Comparison of ENCODE assay signal across 15 cellular contexts in genomic region chr9:130480673-130481072, GRCh38. TPM values are rescaled to one million over a fixed set of nuclear protein-coding genes. Genes with fewer than 3 reads are reported as not detected.
DNase-seq lines count a peak whose midpoint lies in the region; ATAC-seq and TF ChIP-seq lines count a peak whose summit lies in the region.
"Had no signal": no experiment of that assay in that cellular context is flagged by ENCODE, and none has a peak within 500 bp of the region (broad histone marks: within the 10 kb centered on the region; RNA-seq: fewer than 3 reads in every experiment).

No MANE protein-coding gene starts in this region.

- ATAC-seq in left colon = peak; percentile 17
- no peak for ATAC-seq in sciatic nerve
- ATAC-seq: activated T-cell treated with anti-CD3 and anti-CD28 coated beads, Interleukin-2, amount 50 U/mL, for 72 hours; pancreas had no signal

- no peak overlapping the region for H3K4me3 ChIP-seq in AG04450 (ENCODE audit: low read depth, low read length)
- H3K4me3 ChIP-seq in choroid plexus epithelial cell (ENCODE audit: low read depth, low read length) = no peak overlapping the region
- H3K4me3 ChIP-seq in Peyer's patch = no peak overlapping the region
- H3K4me3 ChIP-seq: pancreas, thyroid gland had no signal

- H3K9me3 ChIP-seq in AG04450 (ENCODE audit: control insufficient read depth, insufficient read depth, low read length) (no peaks in the 10 kb centered on the region), Peyer's patch (no peaks in the 10 kb centered on the region)
- H3K9me3 ChIP-seq: pancreas, thyroid gland had no signal

- CTCF ChIA-PET in AG04450 (lab: Charles Lee) = no interaction called here

- DNase-seq in AG04450 (ENCODE audit: low read depth, low spot score) = no peak
- peak; percentile 30 for DNase-seq in M059J (ENCODE audit: low read depth)
- no peak for DNase-seq in choroid plexus epithelial cell (ENCODE audit: low read depth)
- DNase-seq in left colon = no peak
- DNase-seq in sciatic nerve (ENCODE audit: low spot score) = no peak
- DNase-seq in activated gamma-delta T cell (lab: John Stamatoyannopoulos, UW) = no peak
- DNase-seq in Peyer's patch = no peak
- DNase-seq in activated CD8-positive, alpha-beta memory T cell treated with anti-CD3 and anti-CD28 coated beads, Interleukin-2, amount 50 U/mL, for 48 hours = no peak
- DNase-seq: activated CD4-positive, alpha-beta T cell treated with anti-CD3 and anti-CD28 coated beads for 4 hours; activated T-cell treated with anti-CD3 and anti-CD28 coated beads, Interleukin-2, amount 50 U/mL, for 72 hours; aorta; NCI-H2107; SW 1271; thyroid gland had no signal

- no peak for TF ChIP-seq POLR2A in Peyer's patch (IDR thresholded peaks at IDR 0.05)

- H3K4me1 ChIP-seq in Peyer's patch = no peaks in the 10 kb centered on the region
- H3K4me1 ChIP-seq: pancreas, thyroid gland had no signal

- H3K27ac ChIP-seq in AG04450 (ENCODE audit: low read depth, low read length) (no peak overlapping the region), Peyer's patch (no peak overlapping the region)
- H3K27ac ChIP-seq: pancreas, thyroid gland had no signal

- intact Hi-C loops in left colon (cut with DNase I, micrococcal nuclease) (no loop called here), sciatic nerve (cut with DNase I) (no loop called here)

- H3K27me3 ChIP-seq in AG04450 (ENCODE audit: control insufficient read depth, insufficient read depth, low read length) = peaks cover 25% of the 10 kb centered on the region
- H3K27me3 ChIP-seq in Peyer's patch = no peaks in the 10 kb centered on the region
- H3K27me3 ChIP-seq: pancreas, thyroid gland had no signal

- POLR2A ChIA-PET in AG04450 (lab: Yijun Ruan, JAX) = no interaction called here

- H3K36me3 ChIP-seq in Peyer's patch = peaks cover 0 to 63% (median 0%) of the 10 kb centered on the region in 3 donors
- H3K36me3 ChIP-seq: pancreas had no signal

- TF ChIP-seq CTCF in AG04450 (IDR thresholded peaks at IDR 0.05; ENCODE audit: low read depth, low read length) (0 out of 2 replicates have a peak, but pooled peaks have one; percentile 11), choroid plexus epithelial cell (conservative IDR thresholded peaks at IDR 0.05; ENCODE audit: low read depth, low read length) (peak; percentile 37), Peyer's patch (IDR thresholded peaks at IDR 0.05) (no peak)

RNA-seq across cellular contexts. Expression of gene ASS1, which starts 35.9 kb away (rescaled TPM):
- polyA plus RNA-seq in AG04450 (2011; rRNA removed) = 99.5 and 115 TPM in 2 replicates
- polyA minus RNA-seq in AG04450 (2011; rRNA and poly(A)+ RNA removed) = 45.7 and 55.9 TPM in 2 replicates
- total RNA-seq in M059J (2014; rRNA removed; shearing (Covaris generic)) = 0.74 and 4.0 TPM in 2 replicates
- total RNA-seq in left colon = 100 to 1,000 TPM; 264 to 515 TPM
- 73.1 TPM for total RNA-seq in sciatic nerve
- 100 to 1,000 TPM; 106 to 761 (median 547) TPM for total RNA-seq in Peyer's patch

Comparison
In these comparisons a context has a peak if more than half of its experiments do, and no peak if none do; other contexts are left out.
1. CTCF ChIP-seq: peak in AG04450 (single experiment) and choroid plexus epithelial cell (single experiment); none in Peyer's patch (0 of 6).
2. RNA of gene ASS1, which starts 35.9 kb away (total RNA-seq): 106 to 761 TPM in Peyer's patch, 264 to 515 TPM in left colon and 73.1 TPM in sciatic nerve (single experiment); 0.74 to 4.0 TPM in M059J; every median in the first group is over 10 times any median in the second.